In the genomic region with DNA sequence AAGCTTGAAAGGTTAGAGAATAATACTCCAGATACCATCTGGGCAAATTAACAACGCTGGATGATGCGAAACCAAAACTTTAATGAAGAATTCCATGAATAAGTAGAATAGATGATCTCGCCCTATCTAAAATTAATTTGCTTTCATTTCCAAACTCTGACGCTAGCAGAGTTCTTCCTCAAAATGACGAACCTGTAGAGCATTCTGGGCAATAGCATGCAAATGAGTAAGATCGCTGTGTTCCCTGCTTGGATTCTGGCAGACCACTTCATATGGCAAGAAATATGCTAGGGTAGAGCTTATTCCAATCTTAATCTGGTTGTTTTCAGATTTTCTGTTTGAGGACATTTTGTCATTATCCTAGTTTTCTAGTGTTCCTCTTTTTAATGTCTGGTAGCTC, we compare ENCODE assay signal across 18 cellular contexts.
"Had no signal": no experiment of that assay in that cellular context is flagged by ENCODE, and none has a peak within 500 bp of the region (broad histone marks: within the 10 kb centered on the region; RNA-seq: fewer than 3 reads in every experiment).

No MANE protein-coding gene starts in this region.

- H3K27me3 ChIP-seq: colonic mucosa, gastrocnemius medialis had no signal

- FAIRE-seq: keratinocyte had no signal

- H3K27ac ChIP-seq: colonic mucosa, epithelial cell of prostate, gastrocnemius medialis, stomach, WERI-Rb-1 had no signal

- H3K4me2 ChIP-seq: smooth muscle cell had no signal

- DNase-seq: activated CD4-positive, alpha-beta T cell treated with anti-CD3 and anti-CD28 coated beads for 48 hours; activated CD8-positive, alpha-beta T cell treated with anti-CD3 and anti-CD28 coated beads for 36 hours; activated naive CD4-positive, alpha-beta T cell; activated naive CD8-positive, alpha-beta T cell treated with anti-CD3 and anti-CD28 coated beads, Interleukin-2, amount 10 ng/mL, durations not matched to agents 7 days and 5 days; activated T-cell treated with anti-CD3 and anti-CD28 coated beads, Interleukin-2, amount 50 U/mL, for 1 hour; colonic mucosa; gastrocnemius medialis; head of caudate nucleus; stimulated activated CD4-positive, alpha-beta T cell treated with anti-CD3 and anti-CD28 coated beads, Interleukin-4, amount 100 ng/mL, for 1 hour; stomach; WERI-Rb-1 had no signal

- H3K9me3 ChIP-seq: colonic mucosa, gastrocnemius medialis, stomach had no signal

- H3K4me3 ChIP-seq: colonic mucosa, gastrocnemius medialis, lung, smooth muscle cell, stomach had no signal

- H3K4me1 ChIP-seq: colonic mucosa had no signal

- ATAC-seq: activated CD8-positive, alpha-beta T cell treated with anti-CD3 and anti-CD28 coated beads for 36 hours; activated T-helper 17 cell treated with anti-CD3 and anti-CD28 coated beads, Interleukin-2, amount 50 U/mL, for 72 hours; gastrocnemius medialis; left lobe of liver; sciatic nerve had no signal

- H3K36me3 ChIP-seq: colonic mucosa, gastrocnemius medialis, stomach, WERI-Rb-1 had no signal
